21 cellular contexts compared by ENCODE assay signal in genomic region chr11:44548032-44548695, GRCh38.
"Had no signal": no experiment of that assay in that cellular context is flagged by ENCODE, and none has a peak within 500 bp of the region (broad histone marks: within the 10 kb centered on the region; RNA-seq: fewer than 3 reads in every experiment).

No MANE protein-coding gene starts in this region.

- H3K4me3 Mint-ChIP-seq: mesothelial cell of epicardium; naive B cell; natural killer cell; nephron progenitor cell; neural progenitor cell; stimulated activated effector memory CD8-positive, alpha-beta T cell treated with anti-CD3 and anti-CD28 coated beads, Interleukin-12 subunit alpha, Interleukin-12 subunit beta, amount 100 ng/mL, for 72 hours; stimulated activated naive CD8-positive, alpha-beta T cell treated with anti-CD3 and anti-CD28 coated beads, Interleukin-15, Interleukin-2, amounts not matched to agents 100 ng/mL and 50 ng/mL, for 24 hours had no signal

- H3K36me3 Mint-ChIP-seq: mesothelial cell of epicardium; naive B cell; natural killer cell; neural progenitor cell; stimulated activated effector memory CD8-positive, alpha-beta T cell treated with anti-CD3 and anti-CD28 coated beads, Interleukin-12 subunit alpha, Interleukin-12 subunit beta, amount 100 ng/mL, for 72 hours had no signal

- ATAC-seq: natural killer cell; right lobe of liver; stimulated activated effector memory CD8-positive, alpha-beta T cell treated with anti-CD3 and anti-CD28 coated beads, Interleukin-12 subunit alpha, Interleukin-12 subunit beta, amount 100 ng/mL, for 72 hours; upper lobe of right lung had no signal

- H3K4me1 Mint-ChIP-seq: mesothelial cell of epicardium; naive B cell; natural killer cell; nephron progenitor cell; neural progenitor cell; stimulated activated effector memory CD8-positive, alpha-beta T cell treated with anti-CD3 and anti-CD28 coated beads, Interleukin-12 subunit alpha, Interleukin-12 subunit beta, amount 100 ng/mL, for 72 hours had no signal

- DNase-seq: islet precursor cell; left ventricle myocardium inferior; mesendoderm; naive B cell; natural killer cell; nephron progenitor cell; occipital lobe; right lobe of liver; stimulated activated CD4-positive, alpha-beta T cell treated with anti-CD3 and anti-CD28 coated beads, Interleukin-4, amount 100 ng/mL, for 24 hours; stimulated activated naive CD4-positive, alpha-beta T cell; tibial artery; upper lobe of right lung had no signal

- H3K9me3 ChIP-seq: neutrophil, right atrium auricular region, right lobe of liver, suprapubic skin, thoracic aorta, tibial artery, upper lobe of right lung had no signal

- H3K27me3 Mint-ChIP-seq: stimulated activated naive CD8-positive, alpha-beta T cell treated with anti-CD3 and anti-CD28 coated beads, Interleukin-15, Interleukin-2, amounts not matched to agents 100 ng/mL and 50 ng/mL, for 24 hours had no signal

- H3K27ac Mint-ChIP-seq: mesothelial cell of epicardium; naive B cell; natural killer cell; nephron progenitor cell; neural progenitor cell; progenitor cell of endocrine pancreas; stimulated activated effector memory CD8-positive, alpha-beta T cell treated with anti-CD3 and anti-CD28 coated beads, Interleukin-12 subunit alpha, Interleukin-12 subunit beta, amount 100 ng/mL, for 72 hours; stimulated activated naive CD8-positive, alpha-beta T cell treated with anti-CD3 and anti-CD28 coated beads, Interleukin-15, Interleukin-2, amounts not matched to agents 100 ng/mL and 50 ng/mL, for 24 hours had no signal

- H3K9me3 Mint-ChIP-seq: natural killer cell; stimulated activated effector memory CD8-positive, alpha-beta T cell treated with anti-CD3 and anti-CD28 coated beads, Interleukin-12 subunit alpha, Interleukin-12 subunit beta, amount 100 ng/mL, for 72 hours had no signal
